In genomic region chr9:19097431-19097830, GRCh38 we compare ENCODE assay signal across 7 cellular contexts. TPM values are rescaled to one million over a fixed set of nuclear protein-coding genes. Genes with fewer than 3 reads are reported as not detected.
DNase-seq lines count a peak whose midpoint lies in the region; ATAC-seq and TF ChIP-seq lines count a peak whose summit lies in the region.
"Not testable (repeated sequence)": the region's sequence is repeated elsewhere in the genome, so short reads cannot be mapped to it uniquely, and the experiment has no call there.

No MANE protein-coding gene starts in this region.

- H3K9me3 Mint-ChIP-seq in CD8-positive, alpha-beta memory T cell; activated CD4-positive, alpha-beta T cell treated with anti-CD3 and anti-CD28 coated beads, Interleukin-2, amount 10 ng/mL, durations not matched to agents 7 days and 5 days; activated T-helper 1 cell treated with anti-CD3 and anti-CD28 coated beads, Interleukin-12 subunit alpha, Interleukin-12 subunit beta, Interleukin-2, Interleukin-4 antibody, amounts not matched to agents 30 ng/mL and 10 ng/mL and 1 ng/mL, durations not matched to agents 14 hours and 24 hours and 36 hours; activated naive CD8-positive, alpha-beta T cell treated with anti-CD3 and anti-CD28 coated beads, Interleukin-2, amount 50 U/mL, for 24 hours; natural killer cell treated with Interleukin-12 subunit alpha and Interleukin-12 subunit beta and Interleukin-15 and Interleukin-18, amount 100 ng/mL, for 72 hours: not testable (repeated sequence)

- intact Hi-C loops in activated T-helper 1 cell treated with anti-CD3 and anti-CD28 coated beads, Interleukin-12 subunit alpha, Interleukin-12 subunit beta, Interleukin-2, Interleukin-4 antibody, amounts not matched to agents 30 ng/mL and 10 ng/mL and 1 ng/mL, durations not matched to agents 14 hours and 24 hours and 36 hours (cut with micrococcal nuclease): not testable (repeated sequence)

- not testable (repeated sequence) for DNase-seq in CD8-positive, alpha-beta memory T cell; Karpas-422; activated CD4-positive, alpha-beta T cell treated with anti-CD3 and anti-CD28 coated beads, Interleukin-2, amount 10 ng/mL, durations not matched to agents 7 days and 5 days; activated T-helper 1 cell treated with anti-CD3 and anti-CD28 coated beads, Interleukin-12 subunit alpha, Interleukin-12 subunit beta, Interleukin-2, Interleukin-4 antibody, amounts not matched to agents 30 ng/mL and 10 ng/mL and 1 ng/mL, durations not matched to agents 14 hours and 24 hours and 36 hours (ENCODE audit: low spot score); activated naive CD8-positive, alpha-beta T cell treated with anti-CD3 and anti-CD28 coated beads, Interleukin-2, amount 50 U/mL, for 24 hours; natural killer cell treated with Interleukin-12 subunit alpha and Interleukin-12 subunit beta and Interleukin-15 and Interleukin-18, amount 100 ng/mL, for 72 hours (ENCODE audit: low spot score)

- peaks cover 32 to 51% (median 44%) of the 10 kb centered on the region in 3 donors for H3K4me1 Mint-ChIP-seq in CD8-positive, alpha-beta memory T cell
- peaks cover 39% of the 10 kb centered on the region for H3K4me1 Mint-ChIP-seq in activated CD4-positive, alpha-beta T cell treated with anti-CD3 and anti-CD28 coated beads, Interleukin-2, amount 10 ng/mL, durations not matched to agents 7 days and 5 days
- H3K4me1 Mint-ChIP-seq in activated T-helper 1 cell treated with anti-CD3 and anti-CD28 coated beads, Interleukin-12 subunit alpha, Interleukin-12 subunit beta, Interleukin-2, Interleukin-4 antibody, amounts not matched to agents 30 ng/mL and 10 ng/mL and 1 ng/mL, durations not matched to agents 14 hours and 24 hours and 36 hours (ENCODE audit: low read depth): peaks cover 29% of the 10 kb centered on the region
- H3K4me1 Mint-ChIP-seq in activated naive CD8-positive, alpha-beta T cell treated with anti-CD3 and anti-CD28 coated beads, Interleukin-2, amount 50 U/mL, for 24 hours: peaks cover 42% of the 10 kb centered on the region
- H3K4me1 Mint-ChIP-seq in natural killer cell treated with Interleukin-12 subunit alpha and Interleukin-12 subunit beta and Interleukin-15 and Interleukin-18, amount 100 ng/mL, for 72 hours (ENCODE audit: low read depth in 2 of 2): peaks cover 18 to 19% of the 10 kb centered on the region in 2 donors

- not testable (repeated sequence) for ATAC-seq in activated naive CD8-positive, alpha-beta T cell treated with anti-CD3 and anti-CD28 coated beads, Interleukin-2, amount 50 U/mL, for 24 hours; natural killer cell treated with Interleukin-12 subunit alpha and Interleukin-12 subunit beta and Interleukin-15 and Interleukin-18, amount 100 ng/mL, for 72 hours

- CTCF ChIA-PET in CD8-positive, alpha-beta memory T cell (lab: Charles Lee); activated CD4-positive, alpha-beta T cell treated with anti-CD3 and anti-CD28 coated beads, Interleukin-2, amount 10 ng/mL, durations not matched to agents 7 days and 5 days (lab: Charles Lee): not testable (repeated sequence)

- H3K27me3 ChIP-seq in CD8-positive, alpha-beta memory T cell (ENCODE audit: insufficient read depth, low read length, poor library complexity, severe bottlenecking); Karpas-422 (ENCODE audit: low read length); SU-DHL-6 (ENCODE audit: low read length): not testable (repeated sequence)

- peaks cover 82% of the 10 kb centered on the region for H3K79me2 ChIP-seq in Karpas-422 (ENCODE audit: low read length)
- H3K79me2 ChIP-seq in SU-DHL-6 (ENCODE audit: insufficient read depth, low read length): peaks cover 81% of the 10 kb centered on the region

- peaks cover 23% of the 10 kb centered on the region for H3K36me3 ChIP-seq in CD8-positive, alpha-beta memory T cell (ENCODE audit: insufficient read depth, low read length)
- H3K36me3 ChIP-seq in Karpas-422 (ENCODE audit: insufficient read depth, low read length): peaks cover 46% of the 10 kb centered on the region
- peaks cover 49% of the 10 kb centered on the region for H3K36me3 ChIP-seq in SU-DHL-6 (ENCODE audit: low read length)

- H3K36me3 Mint-ChIP-seq in CD8-positive, alpha-beta memory T cell: peaks cover 0 to 56% (median 5%) of the 10 kb centered on the region in 3 donors
- peaks cover 38% of the 10 kb centered on the region for H3K36me3 Mint-ChIP-seq in activated CD4-positive, alpha-beta T cell treated with anti-CD3 and anti-CD28 coated beads, Interleukin-2, amount 10 ng/mL, durations not matched to agents 7 days and 5 days (ENCODE audit: low read depth)
- H3K36me3 Mint-ChIP-seq in activated T-helper 1 cell treated with anti-CD3 and anti-CD28 coated beads, Interleukin-12 subunit alpha, Interleukin-12 subunit beta, Interleukin-2, Interleukin-4 antibody, amounts not matched to agents 30 ng/mL and 10 ng/mL and 1 ng/mL, durations not matched to agents 14 hours and 24 hours and 36 hours (ENCODE audit: low read depth): peaks cover 23% of the 10 kb centered on the region
- peaks cover 50% of the 10 kb centered on the region for H3K36me3 Mint-ChIP-seq in activated naive CD8-positive, alpha-beta T cell treated with anti-CD3 and anti-CD28 coated beads, Interleukin-2, amount 50 U/mL, for 24 hours (ENCODE audit: low read depth)
- not testable (repeated sequence) for H3K36me3 Mint-ChIP-seq in natural killer cell treated with Interleukin-12 subunit alpha and Interleukin-12 subunit beta and Interleukin-15 and Interleukin-18, amount 100 ng/mL, for 72 hours

- not testable (repeated sequence) for H3K27ac ChIP-seq in CD8-positive, alpha-beta memory T cell (ENCODE audit: low read depth, low read length); Karpas-422 (ENCODE audit: low read length); SU-DHL-6 (ENCODE audit: low read depth, low read length)

- H3F3A ChIP-seq in SU-DHL-6 (ENCODE audit: insufficient read depth): peaks cover 12% of the 10 kb centered on the region

- H3K4me3 ChIP-seq in CD8-positive, alpha-beta memory T cell (ENCODE audit: low read length); Karpas-422 (ENCODE audit: low read length); SU-DHL-6 (ENCODE audit: insufficient read depth, low read length, poor library complexity, severe bottlenecking): not testable (repeated sequence)

- H4K20me1 ChIP-seq in Karpas-422 (ENCODE audit: insufficient read depth, low read depth, low read length): not testable (repeated sequence)
- peaks cover 14% of the 10 kb centered on the region; the same call in 1 of the 2 replicates for H4K20me1 ChIP-seq in SU-DHL-6 (ENCODE audit: low read depth, low read length)

- not testable (repeated sequence) for TF ChIP-seq CTCF in SU-DHL-6 (IDR thresholded peaks at IDR 0.05; ENCODE audit: insufficient read depth, low read length, poor library complexity, severe bottlenecking)

- not testable (repeated sequence) for H3K9ac ChIP-seq in Karpas-422 (ENCODE audit: low read length); SU-DHL-6 (ENCODE audit: low read length)

- H3K27me3 Mint-ChIP-seq in CD8-positive, alpha-beta memory T cell; activated CD4-positive, alpha-beta T cell treated with anti-CD3 and anti-CD28 coated beads, Interleukin-2, amount 10 ng/mL, durations not matched to agents 7 days and 5 days; activated T-helper 1 cell treated with anti-CD3 and anti-CD28 coated beads, Interleukin-12 subunit alpha, Interleukin-12 subunit beta, Interleukin-2, Interleukin-4 antibody, amounts not matched to agents 30 ng/mL and 10 ng/mL and 1 ng/mL, durations not matched to agents 14 hours and 24 hours and 36 hours (ENCODE audit: insufficient read depth); activated naive CD8-positive, alpha-beta T cell treated with anti-CD3 and anti-CD28 coated beads, Interleukin-2, amount 50 U/mL, for 24 hours; natural killer cell treated with Interleukin-12 subunit alpha and Interleukin-12 subunit beta and Interleukin-15 and Interleukin-18, amount 100 ng/mL, for 72 hours: not testable (repeated sequence)

- peak overlapping the region in 5 of 8 donors; percentile 31 to 53 (median 40) for H3K27ac Mint-ChIP-seq in CD8-positive, alpha-beta memory T cell
- H3K27ac Mint-ChIP-seq in activated CD4-positive, alpha-beta T cell treated with anti-CD3 and anti-CD28 coated beads, Interleukin-2, amount 10 ng/mL, durations not matched to agents 7 days and 5 days: peak overlapping the region; percentile 15
- H3K27ac Mint-ChIP-seq in activated T-helper 1 cell treated with anti-CD3 and anti-CD28 coated beads, Interleukin-12 subunit alpha, Interleukin-12 subunit beta, Interleukin-2, Interleukin-4 antibody, amounts not matched to agents 30 ng/mL and 10 ng/mL and 1 ng/mL, durations not matched to agents 14 hours and 24 hours and 36 hours: peak overlapping the region; percentile 16
- H3K27ac Mint-ChIP-seq in activated naive CD8-positive, alpha-beta T cell treated with anti-CD3 and anti-CD28 coated beads, Interleukin-2, amount 50 U/mL, for 24 hours: peak overlapping the region; percentile 43
- H3K27ac Mint-ChIP-seq in natural killer cell treated with Interleukin-12 subunit alpha and Interleukin-12 subunit beta and Interleukin-15 and Interleukin-18, amount 100 ng/mL, for 72 hours: peak overlapping the region; percentile 53 to 67

- H3K9me2 ChIP-seq in Karpas-422 (replicated peaks; ENCODE audit: insufficient read depth, low read length); SU-DHL-6 (replicated peaks; ENCODE audit: insufficient read depth, low read length): not testable (repeated sequence)

- H3K4me2 ChIP-seq in Karpas-422 (ENCODE audit: low read depth, low read length, poor library complexity, severe bottlenecking) (peak overlapping the region; percentile 38), SU-DHL-6 (ENCODE audit: low read depth, low read length, poor library complexity, severe bottlenecking) (peak overlapping the region; percentile 11)

- H3K9me3 ChIP-seq in CD8-positive, alpha-beta memory T cell (ENCODE audit: low read length); Karpas-422 (ENCODE audit: low read length); SU-DHL-6 (ENCODE audit: insufficient read depth, low read length): not testable (repeated sequence)

- POLR2A ChIA-PET in CD8-positive, alpha-beta memory T cell (lab: Charles Lee); activated CD4-positive, alpha-beta T cell treated with anti-CD3 and anti-CD28 coated beads, Interleukin-2, amount 10 ng/mL, durations not matched to agents 7 days and 5 days (lab: Charles Lee): not testable (repeated sequence)

- H3K4me1 ChIP-seq in CD8-positive, alpha-beta memory T cell (ENCODE audit: insufficient read depth, low read length): peaks cover 26% of the 10 kb centered on the region
- peaks cover 20% of the 10 kb centered on the region for H3K4me1 ChIP-seq in Karpas-422 (ENCODE audit: low read length)

- H3K4me3 Mint-ChIP-seq in CD8-positive, alpha-beta memory T cell: peak overlapping the region in 4 of 7 donors; percentile 9 to 52 (median 36)
- H3K4me3 Mint-ChIP-seq in activated CD4-positive, alpha-beta T cell treated with anti-CD3 and anti-CD28 coated beads, Interleukin-2, amount 10 ng/mL, durations not matched to agents 7 days and 5 days: not testable (repeated sequence)
- H3K4me3 Mint-ChIP-seq in activated T-helper 1 cell treated with anti-CD3 and anti-CD28 coated beads, Interleukin-12 subunit alpha, Interleukin-12 subunit beta, Interleukin-2, Interleukin-4 antibody, amounts not matched to agents 30 ng/mL and 10 ng/mL and 1 ng/mL, durations not matched to agents 14 hours and 24 hours and 36 hours: peak overlapping the region; percentile 23
- peak overlapping the region; percentile 40 for H3K4me3 Mint-ChIP-seq in activated naive CD8-positive, alpha-beta T cell treated with anti-CD3 and anti-CD28 coated beads, Interleukin-2, amount 50 U/mL, for 24 hours
- peak overlapping the region; percentile 65 for H3K4me3 Mint-ChIP-seq in natural killer cell treated with Interleukin-12 subunit alpha and Interleukin-12 subunit beta and Interleukin-15 and Interleukin-18, amount 100 ng/mL, for 72 hours

- not testable (repeated sequence) for H2AFZ ChIP-seq in Karpas-422 (ENCODE audit: low read length); SU-DHL-6 (ENCODE audit: low read depth, low read length, severe bottlenecking)

RNA-seq across cellular contexts. Expression of gene HAUS6, which starts 5.3 kb away (rescaled TPM):
- total RNA-seq in CD8-positive, alpha-beta memory T cell: 10 to 100 TPM; 32.1 to 36.3 TPM
- polyA plus RNA-seq in CD8-positive, alpha-beta memory T cell: 6.2 TPM
- 23.2 and 32.6 TPM in 2 replicates for total RNA-seq in Karpas-422 (2014; rRNA removed; shearing (Covaris generic); ENCODE audit: low replicate concordance)
- 10 to 100 TPM; 25.0 to 26.2 TPM for total RNA-seq in activated CD4-positive, alpha-beta T cell treated with anti-CD3 and anti-CD28 coated beads, Interleukin-2, amount 10 ng/mL, durations not matched to agents 7 days and 5 days
- 31.8 and 31.9 TPM in 2 replicates for total RNA-seq in activated T-helper 1 cell treated with anti-CD3 and anti-CD28 coated beads, Interleukin-12 subunit alpha, Interleukin-12 subunit beta, Interleukin-2, Interleukin-4 antibody, amounts not matched to agents 30 ng/mL and 10 ng/mL and 1 ng/mL, durations not matched to agents 14 hours and 24 hours and 36 hours
- 10 to 100 TPM; 26.2 to 41.8 TPM for total RNA-seq in natural killer cell treated with Interleukin-12 subunit alpha and Interleukin-12 subunit beta and Interleukin-15 and Interleukin-18, amount 100 ng/mL, for 72 hours

RNA-seq across cellular contexts. Expression of gene PLIN2, which starts 29.9 kb away (rescaled TPM):
- total RNA-seq in CD8-positive, alpha-beta memory T cell: 10 to 100 TPM; 37.8 to 38.8 TPM
- polyA plus RNA-seq in CD8-positive, alpha-beta memory T cell: 73.9 TPM
- total RNA-seq in Karpas-422 (2014; rRNA removed; shearing (Covaris generic); ENCODE audit: low replicate concordance): 41.6 and 58.5 TPM in 2 replicates
- total RNA-seq in activated CD4-positive, alpha-beta T cell treated with anti-CD3 and anti-CD28 coated beads, Interleukin-2, amount 10 ng/mL, durations not matched to agents 7 days and 5 days: 10 to 100 TPM; 55.4 to 60.4 TPM
- 53.3 and 57.2 TPM in 2 replicates for total RNA-seq in activated T-helper 1 cell treated with anti-CD3 and anti-CD28 coated beads, Interleukin-12 subunit alpha, Interleukin-12 subunit beta, Interleukin-2, Interleukin-4 antibody, amounts not matched to agents 30 ng/mL and 10 ng/mL and 1 ng/mL, durations not matched to agents 14 hours and 24 hours and 36 hours
- 10 to 100 TPM; 57.2 to 88.0 TPM for total RNA-seq in natural killer cell treated with Interleukin-12 subunit alpha and Interleukin-12 subunit beta and Interleukin-15 and Interleukin-18, amount 100 ng/mL, for 72 hours

RNA-seq across cellular contexts. Expression of gene RRAGA, which starts 48.2 kb away (rescaled TPM):
- total RNA-seq in CD8-positive, alpha-beta memory T cell: 10 to 100 TPM; 53.8 to 56.9 TPM
- 87.6 TPM for polyA plus RNA-seq in CD8-positive, alpha-beta memory T cell
- 23.8 and 32.0 TPM in 2 replicates for total RNA-seq in Karpas-422 (2014; rRNA removed; shearing (Covaris generic); ENCODE audit: low replicate concordance)
- 10 to 100 TPM; 45.5 to 46.6 TPM for total RNA-seq in activated CD4-positive, alpha-beta T cell treated with anti-CD3 and anti-CD28 coated beads, Interleukin-2, amount 10 ng/mL, durations not matched to agents 7 days and 5 days
- 56.8 and 56.9 TPM in 2 replicates for total RNA-seq in activated T-helper 1 cell treated with anti-CD3 and anti-CD28 coated beads, Interleukin-12 subunit alpha, Interleukin-12 subunit beta, Interleukin-2, Interleukin-4 antibody, amounts not matched to agents 30 ng/mL and 10 ng/mL and 1 ng/mL, durations not matched to agents 14 hours and 24 hours and 36 hours
- total RNA-seq in natural killer cell treated with Interleukin-12 subunit alpha and Interleukin-12 subunit beta and Interleukin-15 and Interleukin-18, amount 100 ng/mL, for 72 hours: 10 to 100 TPM; 39.5 to 77.1 TPM
